In genomic region chrX:129139837-129140679, GRCh38 we compare ENCODE assay signal across 16 cellular contexts.
DNase-seq lines count a peak whose midpoint lies in the region; ATAC-seq lines count a peak whose summit lies in the region.
"Had no signal": no experiment of that assay in that cellular context is flagged by ENCODE, and none has a peak within 500 bp of the region (broad histone marks: within the 10 kb centered on the region; RNA-seq: fewer than 3 reads in every experiment).

No MANE protein-coding gene starts in this region.

- ATAC-seq in GM21723 (IDR thresholded peaks at IDR 0.05; ENCODE audit: unreplicated experiment) (no peak), HG02884 (IDR thresholded peaks at IDR 0.05; ENCODE audit: unreplicated experiment) (no peak)

- DNase-seq in DMS 273 (lab: John Stamatoyannopoulos, UW; ENCODE audit: unreplicated experiment): peak; percentile 90
- peak in 2 of 3 experiments; percentile 64 to 90 for DNase-seq in NCI-H1417 (lab: John Stamatoyannopoulos, UW)
- peak; percentile 94 for DNase-seq in NCI-H748 (lab: John Stamatoyannopoulos, UW; ENCODE audit: unreplicated experiment)
- peak; percentile 23 for DNase-seq in left kidney (ENCODE audit: low read depth, low spot score)
- DNase-seq in nucleus accumbens (lab: John Stamatoyannopoulos, UW): no peak
- no peak for DNase-seq in NCI-H226
- DNase-seq: activated CD4-positive, CD25-positive, alpha-beta regulatory T cell; activated effector memory CD4-positive, alpha-beta T cell treated with Interleukin-2 at 50 U/mL for 16 hours; amygdala; DMS79; foreskin fibroblast; left ventricle myocardium inferior; posterior cingulate gyrus; T-helper 2 cell had no signal

Comparison
In these comparisons a context has a peak if more than half of its experiments do, and no peak if none do; other contexts are left out.
1. DNase-seq: peak in DMS 273 (single experiment), NCI-H1417 (2 of 3), NCI-H748 (single experiment) and left kidney (single experiment); none in nucleus accumbens (0 of 56) and NCI-H226 (single experiment).